In genomic region chr7:64045301-64046040, GRCh38 we compare ENCODE assay signal across 10 cellular contexts. TPM values are rescaled to one million over a fixed set of nuclear protein-coding genes. Genes with fewer than 3 reads are reported as not detected.
DNase-seq lines count a peak whose midpoint lies in the region; ATAC-seq and TF ChIP-seq lines count a peak whose summit lies in the region.
"Had no signal": no experiment of that assay in that cellular context is flagged by ENCODE, and none has a peak within 500 bp of the region (broad histone marks: within the 10 kb centered on the region; RNA-seq: fewer than 3 reads in every experiment).

Gene ZNF727 (plus strand): TSS chr7:64045434. CDS start chr7:64045622, 188 bp downstream.

- H3K79me2 ChIP-seq in mammary epithelial cell (ENCODE audit: insufficient read depth, low read length): no peaks in the 10 kb centered on the region

- no peak within 1 kb of the TSS for H3K4me2 ChIP-seq in mammary epithelial cell (ENCODE audit: insufficient read depth, low read depth, low read length)

- peak in 1 of 2 donors; percentile 81 for DNase-seq in breast epithelium (ENCODE audit: low spot score in 2 of 2)
- no peak for DNase-seq in mammary epithelial cell
- DNase-seq in occipital lobe (lab: John Stamatoyannopoulos, UW): peak; percentile 82
- DNase-seq in vagina (ENCODE audit: extremely low spot score in 2 of 2): no peak
- no peak for DNase-seq in COLO829 (ENCODE audit: low spot score)
- no peak for DNase-seq in effector memory CD4-positive, alpha-beta T cell
- DNase-seq: IMR-90 had no signal

- no peaks in the 10 kb centered on the region for H3K27me3 ChIP-seq in breast epithelium
- peaks cover 2% of the 10 kb centered on the region for H3K27me3 ChIP-seq in mammary epithelial cell (ENCODE audit: insufficient read depth, low read length)
- no peaks in the 10 kb centered on the region for H3K27me3 ChIP-seq in duodenal mucosa (ENCODE audit: control insufficient read depth in 1 of 2, insufficient read depth in 2 of 2, low read length in 2 of 2)
- no peaks in the 10 kb centered on the region for H3K27me3 ChIP-seq in vagina
- no peaks in the 10 kb centered on the region for H3K27me3 ChIP-seq in effector memory CD4-positive, alpha-beta T cell (replicated peaks; ENCODE audit: control insufficient read depth, insufficient read depth, low read length, poor library complexity, severe bottlenecking)

- TF ChIP-seq POLR2A in breast epithelium (IDR thresholded peaks at IDR 0.05) (no peak), vagina (IDR thresholded peaks at IDR 0.05) (no peak)

- H3K4me3 ChIP-seq in breast epithelium (peak within 1 kb of the TSS; percentile 52 to 67 (median 61)), mammary epithelial cell (replicated peaks in 1 of 3; ENCODE audit: insufficient read depth in 1 of 3, low read depth in 2 of 3, low read length in 3 of 3) (no peak within 1 kb of the TSS), duodenal mucosa (ENCODE audit: low read depth in 1 of 2, low read length in 2 of 2) (peak within 1 kb of the TSS; percentile 52 to 66), vagina (peak within 1 kb of the TSS; percentile 36 to 75)
- H3K4me3 ChIP-seq in effector memory CD4-positive, alpha-beta T cell (ENCODE audit: insufficient read depth, low read depth, low read length, poor library complexity, severe bottlenecking): no peak within 1 kb of the TSS

- H4K20me1 ChIP-seq in mammary epithelial cell (ENCODE audit: insufficient read depth, low read length): no peaks in the 10 kb centered on the region

- no TSS peak for BruUV-seq in mammary epithelial cell (replicated peaks; lab: Mats Ljungman, UMichigan)

- no peaks in the 10 kb centered on the region for H3K36me3 ChIP-seq in breast epithelium
- H3K36me3 ChIP-seq in mammary epithelial cell (ENCODE audit: insufficient read depth, low read length): no peaks in the 10 kb centered on the region
- no peaks in the 10 kb centered on the region for H3K36me3 ChIP-seq in duodenal mucosa (ENCODE audit: control insufficient read depth in 1 of 2, insufficient read depth in 2 of 2, low read length in 2 of 2)
- no peaks in the 10 kb centered on the region for H3K36me3 ChIP-seq in vagina
- H3K36me3 ChIP-seq in effector memory CD4-positive, alpha-beta T cell (ENCODE audit: control insufficient read depth, insufficient read depth, low read length): no peaks in the 10 kb centered on the region

- in situ Hi-C loops in mammary epithelial cell (cut with MboI; ENCODE audit: low sequenced_read_pairs in 2 of 2): no loop called here

- intact Hi-C loops in breast epithelium (cut with DNase I; ENCODE audit: low total_unique reads): no loop called here
- intact Hi-C loops in mammary epithelial cell (cut with micrococcal nuclease): no loop called here
- intact Hi-C loops in vagina (cut with DNase I): no loop called here

- H3K9ac ChIP-seq in mammary epithelial cell (ENCODE audit: insufficient read depth, low read length) (no peak within 1 kb of the TSS), duodenal mucosa (ENCODE audit: low read depth in 1 of 2, low read length in 2 of 2) (peak within 1 kb of the TSS in 1 of 2 donors; percentile 25)

- no peak for TF ChIP-seq CTCF in breast epithelium (IDR thresholded peaks at IDR 0.05)
- no peak for TF ChIP-seq CTCF in mammary epithelial cell (conservative IDR thresholded peaks at IDR 0.05 in 1 of 2, IDR thresholded peaks at IDR 0.05 in 1 of 2; ENCODE audit: extremely low read depth in 1 of 2, insufficient read depth in 1 of 2, low read depth in 1 of 2, low read length in 2 of 2)
- no peak for TF ChIP-seq CTCF in vagina (IDR thresholded peaks at IDR 0.05)

- CTCF ChIA-PET in mammary epithelial cell (lab: Charles Lee; ENCODE audit: low non-redundant PET): no interaction called here

- H2AFZ ChIP-seq in mammary epithelial cell (ENCODE audit: low read depth, low read length): no peak within 1 kb of the TSS

- ATAC-seq in GM19395 (IDR thresholded peaks at IDR 0.05; ENCODE audit: unreplicated experiment): no peak

- peak within 1 kb of the TSS; percentile 79 to 86 for H3K27ac ChIP-seq in breast epithelium
- H3K27ac ChIP-seq in mammary epithelial cell (ENCODE audit: insufficient read depth, low read depth, low read length): no peak within 1 kb of the TSS
- H3K27ac ChIP-seq in duodenal mucosa (ENCODE audit: low read depth, low read length): peak within 1 kb of the TSS; percentile 66
- H3K27ac ChIP-seq in vagina: peak within 1 kb of the TSS; percentile 77
- no peak within 1 kb of the TSS for H3K27ac ChIP-seq in effector memory CD4-positive, alpha-beta T cell (ENCODE audit: insufficient read depth, low read length, poor library complexity, severe bottlenecking)

- H3K4me1 ChIP-seq in breast epithelium (peaks cover 0 to 6% of the 10 kb centered on the region in 2 donors), mammary epithelial cell (ENCODE audit: insufficient read depth, low read length) (no peaks in the 10 kb centered on the region), duodenal mucosa (ENCODE audit: control insufficient read depth in 1 of 2, insufficient read depth in 2 of 2, low read length in 2 of 2) (no peaks in the 10 kb centered on the region), vagina (peaks cover 22% of the 10 kb centered on the region)
- H3K4me1 ChIP-seq in effector memory CD4-positive, alpha-beta T cell (ENCODE audit: control insufficient read depth, insufficient read depth, low read length, poor library complexity, severe bottlenecking): no peaks in the 10 kb centered on the region

- WGBS in mammary epithelial cell (ENCODE audit: low coverage, missing lambda C conversion rate): 4% methylated on average over 7 of the region's 33 CpGs

- dilution Hi-C loops in mammary epithelial cell (cut with HindIII; ENCODE audit: low sequenced_read_pairs): no loop called here

- H3K9me3 ChIP-seq in breast epithelium (peaks cover 8 to 17% of the 10 kb centered on the region in 2 donors), mammary epithelial cell (replicated peaks; ENCODE audit: insufficient read depth, low read length) (peaks cover 51% of the 10 kb centered on the region), duodenal mucosa (ENCODE audit: control insufficient read depth in 1 of 2, low read length in 2 of 2) (peaks cover 27 to 29% of the 10 kb centered on the region in 2 donors), vagina (no peaks in the 10 kb centered on the region)
- H3K9me3 ChIP-seq in effector memory CD4-positive, alpha-beta T cell (ENCODE audit: control insufficient read depth, low read length): no peaks in the 10 kb centered on the region

RNA-seq across cellular contexts. Expression of gene ZNF727, which starts in this region (rescaled TPM):
- total RNA-seq in breast epithelium (10 to 100 TPM in 1 of 3 donors, 1 to 10 TPM in 2; 2.9 to 19.0 (median 3.6) TPM), mammary epithelial cell (under 1 TPM in 1 of 2 donors, not detected in 1; 0.50 TPM), occipital lobe (0.47 TPM), vagina (5.4 TPM)
- polyA plus RNA-seq in mammary epithelial cell: not detected
- not detected for polyA minus RNA-seq in mammary epithelial cell
- total RNA-seq: IMR-90, pulmonary artery endothelial cell had no signal
- polyA plus RNA-seq: IMR-90 had no signal

Comparison
In these comparisons a context has a peak if more than half of its experiments do, and no peak if none do; other contexts are left out.
1. H3K27ac ChIP-seq: peak in breast epithelium (2 of 2), duodenal mucosa (single experiment) and vagina (single experiment); none in mammary epithelial cell (single experiment) and effector memory CD4-positive, alpha-beta T cell (single experiment).
2. H3K4me3 ChIP-seq: peak in breast epithelium (3 of 3), duodenal mucosa (2 of 2) and vagina (2 of 2); none in mammary epithelial cell (0 of 3) and effector memory CD4-positive, alpha-beta T cell (single experiment).
3. Peak in DNase-seq in occipital lobe; RNA of the gene not detected or under 1 TPM.